27 cellular contexts compared by ENCODE assay signal in genomic region chr7:131221061-131221460, GRCh38.
"Had no signal": no experiment of that assay in that cellular context is flagged by ENCODE, and none has a peak within 500 bp of the region (broad histone marks: within the 10 kb centered on the region; RNA-seq: fewer than 3 reads in every experiment).

No MANE protein-coding gene starts in this region.

- H3K27me3 Mint-ChIP-seq: naive B cell; stimulated activated naive B cell treated with anti-CD40 and anti-IgM and Interleukin-4, amounts not matched to agents 10 μg/mL and 1 μg/mL and 100 μg/mL, for 72 hours; stimulated activated naive CD8-positive, alpha-beta T cell treated with anti-CD3 and anti-CD28 coated beads, Interleukin-15, Interleukin-2, amounts not matched to agents 100 ng/mL and 50 ng/mL, for 24 hours had no signal

- H3K4me3 ChIP-seq: hepatocyte, left ventricle myocardium inferior, lung, neural progenitor cell, pancreas, prostate gland, skin epidermis, tibial nerve, upper lobe of left lung, vagina had no signal

- H3K9ac ChIP-seq: neural progenitor cell had no signal

- H3K4me1 ChIP-seq: prostate gland had no signal

- H3K27me3 ChIP-seq: hepatocyte, neural progenitor cell, pancreas, tibial nerve, upper lobe of left lung, vagina had no signal

- H3K9me3 Mint-ChIP-seq: mesothelial cell of epicardium, natural killer cell, nephron progenitor cell, neural progenitor cell had no signal

- H3K9me3 ChIP-seq: left ventricle myocardium inferior, pancreas, prostate gland, tibial nerve, upper lobe of left lung, vagina had no signal

- H3K27ac ChIP-seq: hepatocyte, neural progenitor cell, pancreas, prostate gland had no signal

- H3K79me2 ChIP-seq: hepatocyte had no signal

- H3K27ac Mint-ChIP-seq: mesothelial cell of epicardium; natural killer cell; nephron progenitor cell; neural progenitor cell; stimulated activated naive CD8-positive, alpha-beta T cell treated with anti-CD3 and anti-CD28 coated beads, Interleukin-15, Interleukin-2, amounts not matched to agents 100 ng/mL and 50 ng/mL, for 24 hours had no signal

- H3K36me3 ChIP-seq: left ventricle myocardium inferior, neural progenitor cell, pancreas, prostate gland, tibial nerve, upper lobe of left lung, vagina had no signal

- H3K4me3 Mint-ChIP-seq: mesothelial cell of epicardium; natural killer cell; nephron progenitor cell; neural progenitor cell; stimulated activated naive B cell treated with anti-CD40 and anti-IgM and Interleukin-4, amounts not matched to agents 10 μg/mL and 1 μg/mL and 100 μg/mL, for 72 hours; stimulated activated naive CD8-positive, alpha-beta T cell treated with anti-CD3 and anti-CD28 coated beads, Interleukin-15, Interleukin-2, amounts not matched to agents 100 ng/mL and 50 ng/mL, for 24 hours had no signal

- ATAC-seq: natural killer cell; pancreas; right cardiac atrium; sciatic nerve; stimulated activated naive B cell treated with anti-CD40 and anti-IgM and Interleukin-4, amounts not matched to agents 10 μg/mL and 1 μg/mL and 100 μg/mL, for 72 hours had no signal

- DNase-seq: islet precursor cell; left ventricle myocardium inferior; mesendoderm; naive B cell; natural killer cell; nephron progenitor cell; posterior cingulate gyrus; retina; right cardiac atrium; stimulated activated CD4-positive, alpha-beta T cell treated with anti-CD3 and anti-CD28 coated beads, Interleukin-12 subunit alpha, Interleukin-12 subunit beta, amount 100 ng/mL, for 4 hours; stimulated activated CD4-positive, alpha-beta T cell treated with anti-CD3 and anti-CD28 coated beads, Interleukin-15, amount 100 ng/mL, for 24 hours; stimulated activated CD4-positive, alpha-beta T cell treated with anti-CD3 and anti-CD28 coated beads, Interleukin-2, amount 100 ng/mL, for 24 hours; stimulated activated CD4-positive, alpha-beta T cell treated with anti-CD3 and anti-CD28 coated beads, Interleukin-4, amount 100 ng/mL, for 1 hour; stimulated activated naive B cell treated with anti-CD40 and anti-IgM and Interleukin-4, amounts not matched to agents 10 μg/mL and 1 μg/mL and 100 μg/mL, for 72 hours; substantia nigra; upper lobe of left lung had no signal

- H2AFZ ChIP-seq: hepatocyte, neural progenitor cell had no signal

- H3K4me2 ChIP-seq: hepatocyte, neural progenitor cell had no signal
